Comparison of ENCODE assay signal across 8 cellular contexts in genomic region chr4:2441393-2442174, GRCh38. TPM values are rescaled to one million over a fixed set of nuclear protein-coding genes. Genes with fewer than 3 reads are reported as not detected.
A peak's percentile ranks its signal among the peaks of the same experiment; 100 is the strongest.
DNase-seq lines count a peak whose midpoint lies in the region; ATAC-seq and TF ChIP-seq lines count a peak whose summit lies in the region.

No MANE protein-coding gene starts in this region.

- H3K4me1 ChIP-seq in BLaER1, result peaks cover 11% of the 10 kb centered on the region

- H3K4me3 ChIP-seq in BLaER1, result no peak overlapping the region
- H3K4me3 ChIP-seq in retinal pigment epithelial cell (ENCODE audit: low read length), result no peak overlapping the region

- H3K9ac ChIP-seq in BLaER1, result no peak overlapping the region

- no peaks in the 10 kb centered on the region for H3K9me3 ChIP-seq in BLaER1

- H3K4me1 Mint-ChIP-seq in activated T-cell treated with anti-CD3 and anti-CD28 coated beads, Interleukin-2, amount 50 U/mL, for 4 hours (ENCODE audit: low read depth), result peaks cover 4% of the 10 kb centered on the region

- H3K4me3 Mint-ChIP-seq in activated T-cell treated with anti-CD3 and anti-CD28 coated beads, Interleukin-2, amount 50 U/mL, for 4 hours, result no peak overlapping the region

- DNase-seq in OCI-M1 (lab: John Stamatoyannopoulos, UW), result peak; percentile 88
- DNase-seq in activated T-cell treated with anti-CD3 and anti-CD28 coated beads, Interleukin-2, amount 50 U/mL, for 4 hours, result peak; percentile 63
- DNase-seq in foreskin melanocyte, result peak; percentile 26
- DNase-seq in retinal pigment epithelial cell (ENCODE audit: low read depth), result peak; percentile 37
- DNase-seq in inferior parietal cortex (ENCODE audit: extremely low spot score), result no peak

- peak; percentile 83 for ATAC-seq in GM18909 (IDR thresholded peaks at IDR 0.05; ENCODE audit: poor library complexity, unreplicated experiment)
- ATAC-seq in HG03432 (IDR thresholded peaks at IDR 0.05; ENCODE audit: unreplicated experiment), result peak; percentile 77
- ATAC-seq in activated T-cell treated with anti-CD3 and anti-CD28 coated beads, Interleukin-2, amount 50 U/mL, for 4 hours, result peak; percentile 96

- peak overlapping the region; percentile 9; the same call in 1 of the 2 replicates for H3K4me2 ChIP-seq in BLaER1

- H4K20me1 ChIP-seq in BLaER1, result no peaks in the 10 kb centered on the region

- H3K27me3 ChIP-seq in BLaER1, result no peaks in the 10 kb centered on the region

- no peaks in the 10 kb centered on the region for H3K9me3 Mint-ChIP-seq in activated T-cell treated with anti-CD3 and anti-CD28 coated beads, Interleukin-2, amount 50 U/mL, for 4 hours

- peak; percentile 95 for TF ChIP-seq CTCF in retinal pigment epithelial cell (conservative IDR thresholded peaks at IDR 0.05; ENCODE audit: low read depth, low read length)

- no peak overlapping the region for H3K27ac ChIP-seq in BLaER1

- H3K36me3 ChIP-seq in BLaER1, result no peaks in the 10 kb centered on the region

- no peaks in the 10 kb centered on the region for H3K27me3 Mint-ChIP-seq in activated T-cell treated with anti-CD3 and anti-CD28 coated beads, Interleukin-2, amount 50 U/mL, for 4 hours (ENCODE audit: low read depth)

- H3K36me3 Mint-ChIP-seq in activated T-cell treated with anti-CD3 and anti-CD28 coated beads, Interleukin-2, amount 50 U/mL, for 4 hours (ENCODE audit: insufficient read depth), result no peaks in the 10 kb centered on the region

RNA-seq across cellular contexts. Expression of gene CFAP99, which starts 22.8 kb away (rescaled TPM):
- not detected for total RNA-seq in activated T-cell treated with anti-CD3 and anti-CD28 coated beads, Interleukin-2, amount 50 U/mL, for 4 hours

RNA-seq across cellular contexts. Expression of gene ZFYVE28, which starts 23.1 kb away (rescaled TPM):
- 10 to 100 TPM in 1 of 3 donors, 1 to 10 TPM in 2; 7.0 to 10.1 (median 7.1) TPM for total RNA-seq in activated T-cell treated with anti-CD3 and anti-CD28 coated beads, Interleukin-2, amount 50 U/mL, for 4 hours

RNA-seq across cellular contexts. Expression of gene RNF4, which starts 27.3 kb away (rescaled TPM):
- total RNA-seq in activated T-cell treated with anti-CD3 and anti-CD28 coated beads, Interleukin-2, amount 50 U/mL, for 4 hours, result 100 to 1,000 TPM in 1 of 3 donors, 10 to 100 TPM in 2; 96.7 to 105 (median 97.4) TPM
